ENCODE assay signal across 20 cellular contexts in genomic region chr4:161828061-161828460, GRCh38.
DNase-seq lines count a peak whose midpoint lies in the region; ATAC-seq and TF ChIP-seq lines count a peak whose summit lies in the region.
"Had no signal": no experiment of that assay in that cellular context is flagged by ENCODE, and none has a peak within 500 bp of the region (broad histone marks: within the 10 kb centered on the region; RNA-seq: fewer than 3 reads in every experiment).

No MANE protein-coding gene starts in this region.

- no peaks in the 10 kb centered on the region for H3K27me3 ChIP-seq in BLaER1 treated with 17β-estradiol and CSF1 and Interleukin-3, amounts not matched to agents 10 nM and 100 nM
- H3K27me3 ChIP-seq in GM23338 (ENCODE audit: insufficient read depth) (no peaks in the 10 kb centered on the region), PC-3 (ENCODE audit: low read length) (no peaks in the 10 kb centered on the region)

- TF ChIP-seq CTCF in GM23338 (conservative IDR thresholded peaks at IDR 0.05; ENCODE audit: low read depth in 2 of 2) (no peak), PC-3 (conservative IDR thresholded peaks at IDR 0.05; ENCODE audit: low read depth, low read length) (no peak)

- H3K4me3 Mint-ChIP-seq in GM23338, result no peak overlapping the region
- H3K4me3 Mint-ChIP-seq in activated naive CD4-positive, alpha-beta T cell treated with anti-CD3 and anti-CD28 coated beads, Interleukin-2, amount 10 ng/mL, durations not matched to agents 7 days and 5 days, result no peak overlapping the region
- H3K4me3 Mint-ChIP-seq: activated CD4-positive, alpha-beta memory T cell treated with anti-CD3 and anti-CD28 coated beads, Interleukin-2, amount 10 ng/mL, durations not matched to agents 7 days and 5 days; activated T-cell treated with anti-CD3 and anti-CD28 coated beads, Interleukin-2, amount 50 U/mL, for 72 hours; H9; naive thymus-derived CD4-positive, alpha-beta T cell; stimulated activated naive CD8-positive, alpha-beta T cell treated with anti-CD3 and anti-CD28 coated beads, Interleukin-15, amount 100 ng/mL, for 72 hours had no signal

- peaks cover 5 to 14% (median 7%) of the 10 kb centered on the region in 11 experiments for H3K9me3 ChIP-seq in BLaER1 treated with 17β-estradiol and CSF1 and Interleukin-3, amounts not matched to agents 10 nM and 100 nM (replicated peaks in 1 of 11)
- no peaks in the 10 kb centered on the region for H3K9me3 ChIP-seq in PC-3 (ENCODE audit: low read length)

- no peaks in the 10 kb centered on the region for H4K20me1 ChIP-seq in BLaER1 treated with 17β-estradiol and CSF1 and Interleukin-3, amounts not matched to agents 10 nM and 100 nM
- no peaks in the 10 kb centered on the region for H4K20me1 ChIP-seq in GM23338 (replicated peaks; ENCODE audit: insufficient read depth)
- no peaks in the 10 kb centered on the region for H4K20me1 ChIP-seq in PC-3 (ENCODE audit: low read length)

- H3K36me3 ChIP-seq in BLaER1 treated with 17β-estradiol and CSF1 and Interleukin-3, amounts not matched to agents 10 nM and 100 nM, result no peaks in the 10 kb centered on the region
- H3K36me3 ChIP-seq in GM23338 (ENCODE audit: insufficient read depth), result no peaks in the 10 kb centered on the region
- H3K36me3 ChIP-seq in PC-3 (ENCODE audit: low read depth, low read length), result no peaks in the 10 kb centered on the region

- CTCF ChIA-PET in PC-3 (lab: Charles Lee), result no interaction called here
- CTCF ChIA-PET in activated naive CD4-positive, alpha-beta T cell treated with anti-CD3 and anti-CD28 coated beads, Interleukin-2, amount 10 ng/mL, durations not matched to agents 7 days and 5 days (lab: Charles Lee), result no interaction called here

- H3K79me2 ChIP-seq in GM23338 (replicated peaks; ENCODE audit: insufficient read depth) (no peaks in the 10 kb centered on the region), PC-3 (ENCODE audit: low read length) (no peaks in the 10 kb centered on the region)

- H3K36me3 Mint-ChIP-seq in GM23338 (ENCODE audit: low read depth), result peaks cover 10% of the 10 kb centered on the region; the same call in 1 of the 3 replicates
- H3K36me3 Mint-ChIP-seq in activated naive CD4-positive, alpha-beta T cell treated with anti-CD3 and anti-CD28 coated beads, Interleukin-2, amount 10 ng/mL, durations not matched to agents 7 days and 5 days, result no peaks in the 10 kb centered on the region
- H3K36me3 Mint-ChIP-seq: naive thymus-derived CD4-positive, alpha-beta T cell had no signal

- H3K9me2 ChIP-seq in GM23338 (ENCODE audit: insufficient read depth) (peaks cover 8% of the 10 kb centered on the region; the same call in 1 of the 2 replicates), PC-3 (replicated peaks; ENCODE audit: low read length) (no peaks in the 10 kb centered on the region)

- H2AFZ ChIP-seq in GM23338 (no peak overlapping the region), PC-3 (ENCODE audit: low read length) (peak overlapping the region; percentile 63; the same call in 1 of the 2 replicates)

- H3F3A ChIP-seq in GM23338 (replicated peaks; ENCODE audit: low read depth) (no peaks in the 10 kb centered on the region), PC-3 (ENCODE audit: low read length, unreplicated experiment) (no peaks in the 10 kb centered on the region)

- peaks cover 3% of the 10 kb centered on the region for H3K27me3 Mint-ChIP-seq in GM23338 (ENCODE audit: insufficient read depth, low read depth, poor library complexity)
- H3K27me3 Mint-ChIP-seq in activated naive CD4-positive, alpha-beta T cell treated with anti-CD3 and anti-CD28 coated beads, Interleukin-2, amount 10 ng/mL, durations not matched to agents 7 days and 5 days, result no peaks in the 10 kb centered on the region
- H3K27me3 Mint-ChIP-seq: activated CD4-positive, alpha-beta memory T cell treated with anti-CD3 and anti-CD28 coated beads, Interleukin-2, amount 10 ng/mL, durations not matched to agents 7 days and 5 days; naive thymus-derived CD4-positive, alpha-beta T cell; stimulated activated naive CD8-positive, alpha-beta T cell treated with anti-CD3 and anti-CD28 coated beads, Interleukin-15, amount 100 ng/mL, for 72 hours had no signal

- peak overlapping the region; percentile 31 to 85 (median 68) for H3K4me2 ChIP-seq in BLaER1 treated with 17β-estradiol and CSF1 and Interleukin-3, amounts not matched to agents 10 nM and 100 nM
- H3K4me2 ChIP-seq in GM23338 (no peak overlapping the region), PC-3 (ENCODE audit: low read length) (0 out of 2 replicates have a peak overlapping the region, but pooled peaks have one; percentile 31)

- H3K9me3 Mint-ChIP-seq in GM23338, result peaks cover 8% of the 10 kb centered on the region; the same call in 2 of the 3 replicates
- H3K9me3 Mint-ChIP-seq in activated naive CD4-positive, alpha-beta T cell treated with anti-CD3 and anti-CD28 coated beads, Interleukin-2, amount 10 ng/mL, durations not matched to agents 7 days and 5 days, result peaks cover 9% of the 10 kb centered on the region
- H3K9me3 Mint-ChIP-seq: activated CD4-positive, alpha-beta memory T cell treated with anti-CD3 and anti-CD28 coated beads, Interleukin-2, amount 10 ng/mL, durations not matched to agents 7 days and 5 days had no signal

- H3K27ac Mint-ChIP-seq in GM23338, result peak overlapping the region; percentile 64; the same call in 1 of the 2 replicates
- no peak overlapping the region for H3K27ac Mint-ChIP-seq in activated naive CD4-positive, alpha-beta T cell treated with anti-CD3 and anti-CD28 coated beads, Interleukin-2, amount 10 ng/mL, durations not matched to agents 7 days and 5 days
- H3K27ac Mint-ChIP-seq: activated CD4-positive, alpha-beta memory T cell treated with anti-CD3 and anti-CD28 coated beads, Interleukin-2, amount 10 ng/mL, durations not matched to agents 7 days and 5 days; activated T-cell treated with anti-CD3 and anti-CD28 coated beads, Interleukin-2, amount 50 U/mL, for 72 hours; naive thymus-derived CD4-positive, alpha-beta T cell; stimulated activated naive CD8-positive, alpha-beta T cell treated with anti-CD3 and anti-CD28 coated beads, Interleukin-15, amount 100 ng/mL, for 72 hours had no signal

- H3K9ac ChIP-seq in BLaER1 treated with 17β-estradiol and CSF1 and Interleukin-3, amounts not matched to agents 10 nM and 100 nM, result peak overlapping the region in 5 of 11 experiments; percentile 14 to 50 (median 29); a peak in 6 of 22 replicates
- H3K9ac ChIP-seq in PC-3 (ENCODE audit: low read length), result no peak overlapping the region

- ATAC-seq in GM23338 (no peak), PC-3 (no peak), left lobe of liver (peak; percentile 96), HG02970 (IDR thresholded peaks at IDR 0.05; ENCODE audit: low FRiP score, unreplicated experiment) (no peak)
- ATAC-seq: activated T-cell treated with anti-CD3 and anti-CD28 coated beads, Interleukin-2, amount 50 U/mL, for 72 hours; naive thymus-derived CD4-positive, alpha-beta T cell; stimulated activated naive CD8-positive, alpha-beta T cell treated with anti-CD3 and anti-CD28 coated beads, Interleukin-15, amount 100 ng/mL, for 72 hours had no signal

- peaks cover 0 to 18% (median 15%) of the 10 kb centered on the region in 10 experiments; a peak in 17 of 20 replicates for H3K4me1 ChIP-seq in BLaER1 treated with 17β-estradiol and CSF1 and Interleukin-3, amounts not matched to agents 10 nM and 100 nM
- no peaks in the 10 kb centered on the region for H3K4me1 ChIP-seq in GM23338 (ENCODE audit: insufficient read depth)
- H3K4me1 ChIP-seq in PC-3 (ENCODE audit: insufficient read depth, low read length), result no peaks in the 10 kb centered on the region

- H3K4me1 Mint-ChIP-seq in GM23338, result no peaks in the 10 kb centered on the region; the same call in 2 of the 3 replicates
- no peaks in the 10 kb centered on the region for H3K4me1 Mint-ChIP-seq in activated naive CD4-positive, alpha-beta T cell treated with anti-CD3 and anti-CD28 coated beads, Interleukin-2, amount 10 ng/mL, durations not matched to agents 7 days and 5 days
- H3K4me1 Mint-ChIP-seq: activated CD4-positive, alpha-beta memory T cell treated with anti-CD3 and anti-CD28 coated beads, Interleukin-2, amount 10 ng/mL, durations not matched to agents 7 days and 5 days; naive thymus-derived CD4-positive, alpha-beta T cell; stimulated activated naive CD8-positive, alpha-beta T cell treated with anti-CD3 and anti-CD28 coated beads, Interleukin-15, amount 100 ng/mL, for 72 hours had no signal

- BruUV-seq in PC-3 (replicated peaks; lab: Mats Ljungman, UMichigan), result no TSS peak

- intact Hi-C loops in PC-3 (cut with micrococcal nuclease), result no loop called here

- POLR2A ChIA-PET in PC-3 (lab: Charles Lee; ENCODE audit: unreplicated experiment), result no interaction called here

- peak overlapping the region in 9 of 11 experiments; percentile 37 to 71 (median 59); a peak in 15 of 22 replicates for H3K27ac ChIP-seq in BLaER1 treated with 17β-estradiol and CSF1 and Interleukin-3, amounts not matched to agents 10 nM and 100 nM
- H3K27ac ChIP-seq in GM23338 (ENCODE audit: low read depth), result no peak overlapping the region
- no peak overlapping the region for H3K27ac ChIP-seq in PC-3 (ENCODE audit: low read length)
- H3K27ac ChIP-seq: HL-60 had no signal

- H3K4me3 ChIP-seq in BLaER1 treated with 17β-estradiol and CSF1 and Interleukin-3, amounts not matched to agents 10 nM and 100 nM, result peak overlapping the region in 5 of 10 experiments; percentile 9 to 48 (median 26); a peak in 6 of 20 replicates
- H3K4me3 ChIP-seq in GM23338 (no peak overlapping the region), PC-3 (ENCODE audit: low read length) (no peak overlapping the region)

- DNase-seq in GM23338 (ENCODE audit: low spot score) (no peak), PC-3 (no peak), left lobe of liver (ENCODE audit: low spot score) (no peak), NCI-H2196 (lab: John Stamatoyannopoulos, UW; ENCODE audit: unreplicated experiment) (no peak), hippocampal formation (lab: John Stamatoyannopoulos, UW) (no peak)
- no peak for DNase-seq in activated naive CD4-positive, alpha-beta T cell treated with anti-CD3 and anti-CD28 coated beads, Interleukin-2, amount 10 ng/mL, durations not matched to agents 7 days and 5 days
- DNase-seq: activated CD4-positive, alpha-beta memory T cell treated with anti-CD3 and anti-CD28 coated beads, Interleukin-2, amount 10 ng/mL, durations not matched to agents 7 days and 5 days; activated T-cell treated with anti-CD3 and anti-CD28 coated beads, Interleukin-2, amount 50 U/mL, for 72 hours; central memory CD4-positive, alpha-beta T cell; foreskin melanocyte; H9; Kasumi-1; naive thymus-derived CD4-positive, alpha-beta T cell; NCI-H187 treated with DMSO at 0.1 percent for 48 hours; posterior cingulate gyrus; stimulated activated CD4-positive, alpha-beta T cell treated with anti-CD3 and anti-CD28 coated beads, Interleukin-12 subunit alpha, Interleukin-12 subunit beta, amount 100 ng/mL, for 4 hours; stimulated activated naive CD8-positive, alpha-beta T cell treated with anti-CD3 and anti-CD28 coated beads, Interleukin-15, amount 100 ng/mL, for 72 hours had no signal

TF ChIP-seq in GM23338, 12 proteins besides CTCF, POLR2A, EP300 and RAD21 (continues in another document):
- TF ChIP-seq POLR2AphosphoS5 (IDR thresholded peaks at IDR 0.05; ENCODE audit: low read depth), result no peak
- no peak for TF ChIP-seq JUNB (IDR thresholded peaks at IDR 0.05; ENCODE audit: unreplicated experiment)
- no peak for TF ChIP-seq NANOG (IDR thresholded peaks at IDR 0.05; ENCODE audit: borderline replicate concordance)

Comparison
In these comparisons a context has a peak if more than half of its experiments do, and no peak if none do; other contexts are left out.
1. H3K27ac ChIP-seq: peak in BLaER1 treated with 17β-estradiol and CSF1 and Interleukin-3, amounts not matched to agents 10 nM and 100 nM (9 of 11); none in GM23338 (single experiment) and PC-3 (single experiment).